In the genomic region with DNA sequence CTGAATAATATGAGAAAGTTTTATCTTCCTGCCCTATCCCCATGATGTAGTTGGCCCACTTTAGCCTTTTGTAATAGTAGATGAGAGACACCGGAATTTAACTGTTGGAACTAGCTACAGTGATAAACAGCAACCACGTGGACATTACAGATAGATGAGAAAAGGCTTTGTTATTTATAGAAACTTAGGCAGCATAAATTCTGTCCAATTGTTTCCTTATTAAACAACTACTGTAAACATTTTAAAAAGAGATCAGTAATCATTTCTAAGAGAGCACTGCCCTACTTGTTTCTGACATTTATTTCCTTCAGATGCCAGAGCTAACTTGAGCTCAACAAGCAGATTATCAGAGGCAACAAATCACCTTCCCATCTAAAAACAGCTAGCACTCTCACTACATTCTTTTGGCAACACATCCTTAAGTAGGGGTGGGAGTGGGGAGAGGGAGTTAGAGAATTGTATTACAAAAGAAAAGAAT, we compare ENCODE assay signal across 2 cellular contexts.
TF ChIP-seq lines count a peak whose summit lies in the region.

No MANE protein-coding gene starts in this region.

TF ChIP-seq in IMR-90, 13 proteins besides CTCF, POLR2A, EP300 and RAD21:
- TF ChIP-seq MAZ (IDR thresholded peaks at IDR 0.05; ENCODE audit: borderline replicate concordance, low read depth, low read length) (no peak), MXI1 (IDR thresholded peaks at IDR 0.05; ENCODE audit: borderline replicate concordance, low read depth, low read length) (0 out of 2 replicates have a peak, but pooled peaks have one; percentile 38), RCOR1 (IDR thresholded peaks at IDR 0.05; ENCODE audit: insufficient replicate concordance, low read length) (no peak), CHD1 (IDR thresholded peaks at IDR 0.05; ENCODE audit: low read depth, low read length) (no peak), MAFK (IDR thresholded peaks at IDR 0.05; ENCODE audit: low read depth, low read length) (no peak), NFE2L2 (IDR thresholded peaks at IDR 0.05; ENCODE audit: low read depth, low read length) (no peak), FOS (IDR thresholded peaks at IDR 0.05; ENCODE audit: low read depth, low read length) (no peak), SMC3 (IDR thresholded peaks at IDR 0.05; ENCODE audit: low read depth, low read length) (no peak), BHLHE40 (IDR thresholded peaks at IDR 0.05; ENCODE audit: low read depth, low read length) (no peak), CEBPB (IDR thresholded peaks at IDR 0.05; ENCODE audit: low read depth, low read length) (no peak), RFX5 (IDR thresholded peaks at IDR 0.05; ENCODE audit: low read depth, low read length) (no peak)
- TF ChIP-seq, protein P1, sequence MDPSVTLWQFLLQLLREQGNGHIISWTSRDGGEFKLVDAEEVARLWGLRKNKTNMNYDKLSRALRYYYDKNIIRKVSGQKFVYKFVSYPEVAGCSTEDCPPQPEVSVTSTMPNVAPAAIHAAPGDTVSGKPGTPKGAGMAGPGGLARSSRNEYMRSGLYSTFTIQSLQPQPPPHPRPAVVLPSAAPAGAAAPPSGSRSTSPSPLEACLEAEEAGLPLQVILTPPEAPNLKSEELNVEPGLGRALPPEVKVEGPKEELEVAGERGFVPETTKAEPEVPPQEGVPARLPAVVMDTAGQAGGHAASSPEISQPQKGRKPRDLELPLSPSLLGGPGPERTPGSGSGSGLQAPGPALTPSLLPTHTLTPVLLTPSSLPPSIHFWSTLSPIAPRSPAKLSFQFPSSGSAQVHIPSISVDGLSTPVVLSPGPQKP (IDR thresholded peaks at IDR 0.05; ENCODE audit: borderline replicate concordance, low read depth, low read length): no peak
- TF ChIP-seq, protein P2, sequence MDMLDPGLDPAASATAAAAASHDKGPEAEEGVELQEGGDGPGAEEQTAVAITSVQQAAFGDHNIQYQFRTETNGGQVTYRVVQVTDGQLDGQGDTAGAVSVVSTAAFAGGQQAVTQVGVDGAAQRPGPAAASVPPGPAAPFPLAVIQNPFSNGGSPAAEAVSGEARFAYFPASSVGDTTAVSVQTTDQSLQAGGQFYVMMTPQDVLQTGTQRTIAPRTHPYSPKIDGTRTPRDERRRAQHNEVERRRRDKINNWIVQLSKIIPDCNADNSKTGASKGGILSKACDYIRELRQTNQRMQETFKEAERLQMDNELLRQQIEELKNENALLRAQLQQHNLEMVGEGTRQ (IDR thresholded peaks at IDR 0.05; ENCODE audit: low read depth, low read length): peak; percentile 44; the same call in 1 of the 2 replicates

TF ChIP-seq in K562, 482 proteins besides CTCF, POLR2A, EP300 and RAD21 (continues in another document):
- TF ChIP-seq ZNF644 (tag; IDR thresholded peaks at IDR 0.05; ENCODE audit: low read depth) (no peak), CREB1 (IDR thresholded peaks at IDR 0.05) (no peak), CREB1 (CRISPR knock-in tag; IDR thresholded peaks at IDR 0.05) (no peak), ZBTB1 (CRISPR knock-in tag; IDR thresholded peaks at IDR 0.05; ENCODE audit: borderline replicate concordance, low read depth) (no peak), JUND (IDR thresholded peaks at IDR 0.05; ENCODE audit: borderline replicate concordance, low read depth, low read length) (no peak), JUND (tag; IDR thresholded peaks at IDR 0.05; ENCODE audit: borderline replicate concordance, low read depth, low read length) (no peak), SMAD3 (CRISPR knock-in tag; conservative IDR thresholded peaks at IDR 0.05) (no peak), NR1H2 (CRISPR knock-in tag; IDR thresholded peaks at IDR 0.05) (no peak), IRF2 (CRISPR knock-in tag; IDR thresholded peaks at IDR 0.05) (no peak), RBM15 (IDR thresholded peaks at IDR 0.05; ENCODE audit: insufficient read depth, low read length) (no peak), ZNF76 (CRISPR knock-in tag; IDR thresholded peaks at IDR 0.05; ENCODE audit: borderline replicate concordance) (no peak), HNRNPLL (IDR thresholded peaks at IDR 0.05; ENCODE audit: low read depth, low read length, poor library complexity, severe bottlenecking) (no peak), MYBL2 (IDR thresholded peaks at IDR 0.05; ENCODE audit: low read depth) (no peak), MYBL2 (CRISPR knock-in tag; IDR thresholded peaks at IDR 0.05; ENCODE audit: borderline replicate concordance) (no peak), NCOA4 (IDR thresholded peaks at IDR 0.05; ENCODE audit: partially characterized antibody) (no peak)
- TF ChIP-seq, protein P3, sequence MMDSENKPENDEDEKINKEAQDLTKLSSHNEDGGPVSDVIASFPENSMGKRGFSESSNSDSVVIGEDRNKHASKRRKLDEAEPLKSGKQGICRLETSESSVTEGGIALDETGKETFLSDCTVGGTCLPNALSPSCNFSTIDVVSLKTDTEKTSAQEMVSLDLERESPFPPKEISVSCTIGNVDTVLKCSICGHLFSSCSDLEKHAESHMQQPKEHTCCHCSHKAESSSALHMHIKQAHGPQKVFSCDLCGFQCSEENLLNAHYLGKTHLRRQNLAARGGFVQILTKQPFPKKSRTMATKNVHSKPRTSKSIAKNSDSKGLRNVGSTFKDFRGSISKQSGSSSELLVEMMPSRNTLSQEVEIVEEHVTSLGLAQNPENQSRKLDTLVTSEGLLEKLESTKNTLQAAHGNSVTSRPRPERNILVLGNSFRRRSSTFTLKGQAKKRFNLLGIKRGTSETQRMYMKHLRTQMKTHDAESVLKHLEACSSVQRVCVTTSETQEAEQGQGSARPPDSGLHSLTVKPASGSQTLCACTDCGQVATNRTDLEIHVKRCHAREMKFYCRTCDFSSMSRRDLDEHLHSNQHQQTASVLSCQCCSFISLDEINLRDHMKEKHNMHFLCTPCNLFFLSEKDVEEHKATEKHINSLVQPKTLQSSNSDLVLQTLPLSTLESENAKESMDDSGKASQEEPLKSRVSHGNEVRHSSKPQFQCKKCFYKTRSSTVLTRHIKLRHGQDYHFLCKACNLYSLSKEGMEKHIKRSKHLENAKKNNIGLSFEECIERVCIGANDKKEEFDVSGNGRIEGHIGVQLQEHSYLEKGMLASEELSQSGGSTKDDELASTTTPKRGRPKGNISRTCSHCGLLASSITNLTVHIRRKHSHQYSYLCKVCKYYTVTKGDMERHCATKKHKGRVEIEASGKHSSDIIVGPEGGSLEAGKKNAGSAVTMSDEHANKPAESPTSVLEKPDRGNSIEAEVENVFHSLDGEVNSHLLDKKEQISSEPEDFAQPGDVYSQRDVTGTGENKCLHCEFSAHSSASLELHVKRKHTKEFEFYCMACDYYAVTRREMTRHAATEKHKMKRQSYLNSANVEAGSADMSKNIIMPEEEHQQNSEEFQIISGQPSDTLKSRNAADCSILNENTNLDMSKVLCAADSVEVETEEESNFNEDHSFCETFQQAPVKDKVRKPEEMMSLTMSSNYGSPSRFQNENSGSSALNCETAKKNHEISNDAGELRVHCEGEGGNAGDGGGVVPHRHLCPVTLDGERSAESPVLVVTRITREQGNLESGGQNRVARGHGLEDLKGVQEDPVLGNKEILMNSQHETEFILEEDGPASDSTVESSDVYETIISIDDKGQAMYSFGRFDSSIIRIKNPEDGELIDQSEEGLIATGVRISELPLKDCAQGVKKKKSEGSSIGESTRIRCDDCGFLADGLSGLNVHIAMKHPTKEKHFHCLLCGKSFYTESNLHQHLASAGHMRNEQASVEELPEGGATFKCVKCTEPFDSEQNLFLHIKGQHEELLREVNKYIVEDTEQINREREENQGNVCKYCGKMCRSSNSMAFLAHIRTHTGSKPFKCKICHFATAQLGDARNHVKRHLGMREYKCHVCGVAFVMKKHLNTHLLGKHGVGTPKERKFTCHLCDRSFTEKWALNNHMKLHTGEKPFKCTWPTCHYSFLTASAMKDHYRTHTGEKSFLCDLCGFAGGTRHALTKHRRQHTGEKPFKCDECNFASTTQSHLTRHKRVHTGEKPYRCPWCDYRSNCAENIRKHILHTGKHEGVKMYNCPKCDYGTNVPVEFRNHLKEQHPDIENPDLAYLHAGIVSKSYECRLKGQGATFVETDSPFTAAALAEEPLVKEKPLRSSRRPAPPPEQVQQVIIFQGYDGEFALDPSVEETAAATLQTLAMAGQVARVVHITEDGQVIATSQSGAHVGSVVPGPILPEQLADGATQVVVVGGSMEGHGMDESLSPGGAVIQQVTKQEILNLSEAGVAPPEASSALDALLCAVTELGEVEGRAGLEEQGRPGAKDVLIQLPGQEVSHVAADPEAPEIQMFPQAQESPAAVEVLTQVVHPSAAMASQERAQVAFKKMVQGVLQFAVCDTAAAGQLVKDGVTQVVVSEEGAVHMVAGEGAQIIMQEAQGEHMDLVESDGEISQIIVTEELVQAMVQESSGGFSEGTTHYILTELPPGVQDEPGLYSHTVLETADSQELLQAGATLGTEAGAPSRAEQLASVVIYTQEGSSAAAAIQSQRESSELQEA (IDR thresholded peaks at IDR 0.05; ENCODE audit: low read depth): no peak
- TF ChIP-seq, protein P4, sequence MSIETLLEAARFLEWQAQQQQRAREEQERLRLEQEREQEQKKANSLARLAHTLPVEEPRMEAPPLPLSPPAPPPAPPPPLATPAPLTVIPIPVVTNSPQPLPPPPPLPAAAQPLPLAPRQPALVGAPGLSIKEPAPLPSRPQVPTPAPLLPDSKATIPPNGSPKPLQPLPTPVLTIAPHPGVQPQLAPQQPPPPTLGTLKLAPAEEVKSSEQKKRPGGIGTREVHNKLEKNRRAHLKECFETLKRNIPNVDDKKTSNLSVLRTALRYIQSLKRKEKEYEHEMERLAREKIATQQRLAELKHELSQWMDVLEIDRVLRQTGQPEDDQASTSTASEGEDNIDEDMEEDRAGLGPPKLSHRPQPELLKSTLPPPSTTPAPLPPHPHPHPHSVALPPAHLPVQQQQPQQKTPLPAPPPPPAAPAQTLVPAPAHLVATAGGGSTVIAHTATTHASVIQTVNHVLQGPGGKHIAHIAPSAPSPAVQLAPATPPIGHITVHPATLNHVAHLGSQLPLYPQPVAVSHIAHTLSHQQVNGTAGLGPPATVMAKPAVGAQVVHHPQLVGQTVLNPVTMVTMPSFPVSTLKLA (conservative IDR thresholded peaks at IDR 0.05): peak; percentile 90 to 91
- TF ChIP-seq, protein P5, sequence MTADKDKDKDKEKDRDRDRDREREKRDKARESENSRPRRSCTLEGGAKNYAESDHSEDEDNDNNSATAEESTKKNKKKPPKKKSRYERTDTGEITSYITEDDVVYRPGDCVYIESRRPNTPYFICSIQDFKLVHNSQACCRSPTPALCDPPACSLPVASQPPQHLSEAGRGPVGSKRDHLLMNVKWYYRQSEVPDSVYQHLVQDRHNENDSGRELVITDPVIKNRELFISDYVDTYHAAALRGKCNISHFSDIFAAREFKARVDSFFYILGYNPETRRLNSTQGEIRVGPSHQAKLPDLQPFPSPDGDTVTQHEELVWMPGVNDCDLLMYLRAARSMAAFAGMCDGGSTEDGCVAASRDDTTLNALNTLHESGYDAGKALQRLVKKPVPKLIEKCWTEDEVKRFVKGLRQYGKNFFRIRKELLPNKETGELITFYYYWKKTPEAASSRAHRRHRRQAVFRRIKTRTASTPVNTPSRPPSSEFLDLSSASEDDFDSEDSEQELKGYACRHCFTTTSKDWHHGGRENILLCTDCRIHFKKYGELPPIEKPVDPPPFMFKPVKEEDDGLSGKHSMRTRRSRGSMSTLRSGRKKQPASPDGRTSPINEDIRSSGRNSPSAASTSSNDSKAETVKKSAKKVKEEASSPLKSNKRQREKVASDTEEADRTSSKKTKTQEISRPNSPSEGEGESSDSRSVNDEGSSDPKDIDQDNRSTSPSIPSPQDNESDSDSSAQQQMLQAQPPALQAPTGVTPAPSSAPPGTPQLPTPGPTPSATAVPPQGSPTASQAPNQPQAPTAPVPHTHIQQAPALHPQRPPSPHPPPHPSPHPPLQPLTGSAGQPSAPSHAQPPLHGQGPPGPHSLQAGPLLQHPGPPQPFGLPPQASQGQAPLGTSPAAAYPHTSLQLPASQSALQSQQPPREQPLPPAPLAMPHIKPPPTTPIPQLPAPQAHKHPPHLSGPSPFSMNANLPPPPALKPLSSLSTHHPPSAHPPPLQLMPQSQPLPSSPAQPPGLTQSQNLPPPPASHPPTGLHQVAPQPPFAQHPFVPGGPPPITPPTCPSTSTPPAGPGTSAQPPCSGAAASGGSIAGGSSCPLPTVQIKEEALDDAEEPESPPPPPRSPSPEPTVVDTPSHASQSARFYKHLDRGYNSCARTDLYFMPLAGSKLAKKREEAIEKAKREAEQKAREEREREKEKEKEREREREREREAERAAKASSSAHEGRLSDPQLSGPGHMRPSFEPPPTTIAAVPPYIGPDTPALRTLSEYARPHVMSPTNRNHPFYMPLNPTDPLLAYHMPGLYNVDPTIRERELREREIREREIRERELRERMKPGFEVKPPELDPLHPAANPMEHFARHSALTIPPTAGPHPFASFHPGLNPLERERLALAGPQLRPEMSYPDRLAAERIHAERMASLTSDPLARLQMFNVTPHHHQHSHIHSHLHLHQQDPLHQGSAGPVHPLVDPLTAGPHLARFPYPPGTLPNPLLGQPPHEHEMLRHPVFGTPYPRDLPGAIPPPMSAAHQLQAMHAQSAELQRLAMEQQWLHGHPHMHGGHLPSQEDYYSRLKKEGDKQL (CRISPR knock-in tag; IDR thresholded peaks at IDR 0.05; ENCODE audit: borderline replicate concordance): no peak
- TF ChIP-seq, protein P6, sequence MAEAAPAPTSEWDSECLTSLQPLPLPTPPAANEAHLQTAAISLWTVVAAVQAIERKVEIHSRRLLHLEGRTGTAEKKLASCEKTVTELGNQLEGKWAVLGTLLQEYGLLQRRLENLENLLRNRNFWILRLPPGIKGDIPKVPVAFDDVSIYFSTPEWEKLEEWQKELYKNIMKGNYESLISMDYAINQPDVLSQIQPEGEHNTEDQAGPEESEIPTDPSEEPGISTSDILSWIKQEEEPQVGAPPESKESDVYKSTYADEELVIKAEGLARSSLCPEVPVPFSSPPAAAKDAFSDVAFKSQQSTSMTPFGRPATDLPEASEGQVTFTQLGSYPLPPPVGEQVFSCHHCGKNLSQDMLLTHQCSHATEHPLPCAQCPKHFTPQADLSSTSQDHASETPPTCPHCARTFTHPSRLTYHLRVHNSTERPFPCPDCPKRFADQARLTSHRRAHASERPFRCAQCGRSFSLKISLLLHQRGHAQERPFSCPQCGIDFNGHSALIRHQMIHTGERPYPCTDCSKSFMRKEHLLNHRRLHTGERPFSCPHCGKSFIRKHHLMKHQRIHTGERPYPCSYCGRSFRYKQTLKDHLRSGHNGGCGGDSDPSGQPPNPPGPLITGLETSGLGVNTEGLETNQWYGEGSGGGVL (CRISPR knock-in tag; IDR thresholded peaks at IDR 0.05): no peak
- TF ChIP-seq, protein P7, sequence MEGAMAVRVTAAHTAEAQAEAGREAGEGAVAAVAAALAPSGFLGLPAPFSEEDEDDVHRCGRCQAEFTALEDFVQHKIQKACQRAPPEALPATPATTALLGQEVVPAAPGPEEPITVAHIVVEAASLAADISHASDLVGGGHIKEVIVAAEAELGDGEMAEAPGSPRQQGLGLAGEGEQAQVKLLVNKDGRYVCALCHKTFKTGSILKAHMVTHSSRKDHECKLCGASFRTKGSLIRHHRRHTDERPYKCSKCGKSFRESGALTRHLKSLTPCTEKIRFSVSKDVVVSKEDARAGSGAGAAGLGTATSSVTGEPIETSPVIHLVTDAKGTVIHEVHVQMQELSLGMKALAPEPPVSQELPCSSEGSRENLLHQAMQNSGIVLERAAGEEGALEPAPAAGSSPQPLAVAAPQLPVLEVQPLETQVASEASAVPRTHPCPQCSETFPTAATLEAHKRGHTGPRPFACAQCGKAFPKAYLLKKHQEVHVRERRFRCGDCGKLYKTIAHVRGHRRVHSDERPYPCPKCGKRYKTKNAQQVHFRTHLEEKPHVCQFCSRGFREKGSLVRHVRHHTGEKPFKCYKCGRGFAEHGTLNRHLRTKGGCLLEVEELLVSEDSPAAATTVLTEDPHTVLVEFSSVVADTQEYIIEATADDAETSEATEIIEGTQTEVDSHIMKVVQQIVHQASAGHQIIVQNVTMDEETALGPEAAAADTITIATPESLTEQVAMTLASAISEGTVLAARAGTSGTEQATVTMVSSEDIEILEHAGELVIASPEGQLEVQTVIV (CRISPR knock-in tag; IDR thresholded peaks at IDR 0.05; ENCODE audit: borderline replicate concordance): no peak
- TF ChIP-seq, protein P8, sequence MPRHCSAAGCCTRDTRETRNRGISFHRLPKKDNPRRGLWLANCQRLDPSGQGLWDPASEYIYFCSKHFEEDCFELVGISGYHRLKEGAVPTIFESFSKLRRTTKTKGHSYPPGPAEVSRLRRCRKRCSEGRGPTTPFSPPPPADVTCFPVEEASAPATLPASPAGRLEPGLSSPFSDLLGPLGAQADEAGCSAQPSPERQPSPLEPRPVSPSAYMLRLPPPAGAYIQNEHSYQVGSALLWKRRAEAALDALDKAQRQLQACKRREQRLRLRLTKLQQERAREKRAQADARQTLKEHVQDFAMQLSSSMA (CRISPR knock-in tag; IDR thresholded peaks at IDR 0.05): no peak
